Comparison of ENCODE assay signal across 34 cellular contexts in the genomic region with DNA sequence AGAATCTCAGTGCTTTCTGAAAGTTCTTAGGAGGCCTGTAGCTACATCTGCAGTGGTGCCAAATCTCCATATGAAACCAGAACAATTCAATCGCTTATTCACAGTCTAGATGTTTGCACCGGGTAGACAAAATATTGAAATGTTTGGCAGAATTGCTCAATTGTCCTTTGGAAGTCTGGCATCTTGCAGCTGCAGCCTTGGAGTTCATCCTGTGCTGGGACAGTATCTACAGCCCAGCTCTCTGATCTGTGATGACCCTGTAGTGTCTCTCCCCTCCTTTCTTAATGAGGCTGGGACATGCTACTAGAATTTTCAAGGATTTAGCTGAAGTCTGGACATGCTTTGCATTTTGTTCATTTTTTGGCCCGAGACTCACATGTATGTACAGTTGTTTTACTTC.
A peak's percentile ranks its signal among the peaks of the same experiment; 100 is the strongest.
DNase-seq lines count a peak whose midpoint lies in the region; ATAC-seq and TF ChIP-seq lines count a peak whose summit lies in the region.
"Had no signal": no experiment of that assay in that cellular context is flagged by ENCODE, and none has a peak within 500 bp of the region (broad histone marks: within the 10 kb centered on the region; RNA-seq: fewer than 3 reads in every experiment).

No MANE protein-coding gene starts in this region.

- peaks cover 52% of the 10 kb centered on the region for H3K4me1 Mint-ChIP-seq in chondrocyte (ENCODE audit: low read depth)
- H3K4me1 Mint-ChIP-seq: activated CD4-positive, alpha-beta T cell treated with anti-CD3 and anti-CD28 coated beads, Interleukin-2, amount 10 ng/mL, durations not matched to agents 24 days and 14 days; activated CD8-positive, alpha-beta memory T cell treated with anti-CD3 and anti-CD28 coated beads, Interleukin-2, amount 10 ng/mL, durations not matched to agents 7 days and 5 days; neural progenitor cell; stimulated activated memory B cell treated with anti-CD40 and anti-IgM and Interleukin-4, amounts not matched to agents 10 μg/mL and 1 μg/mL and 100 μg/mL, for 72 hours had no signal

- peak overlapping the region; percentile 3 for H3K27ac Mint-ChIP-seq in chondrocyte (ENCODE audit: unreplicated experiment)
- H3K27ac Mint-ChIP-seq: activated CD4-positive, alpha-beta T cell treated with anti-CD3 and anti-CD28 coated beads, Interleukin-2, amount 10 ng/mL, durations not matched to agents 24 days and 14 days; activated CD8-positive, alpha-beta memory T cell treated with anti-CD3 and anti-CD28 coated beads, Interleukin-2, amount 10 ng/mL, durations not matched to agents 7 days and 5 days; activated T-cell treated with anti-CD3 and anti-CD28 coated beads, Interleukin-2, amount 50 U/mL, for 72 hours; CD8-positive, alpha-beta T cell; dendritic cell treated with granulocyte-macrophage colony-stimulating factor and Interleukin-4, amounts not matched to agents 40 ng/mL and 50 ng/mL, for 4 days; neural progenitor cell; stimulated activated memory B cell treated with anti-CD40 and anti-IgM and Interleukin-4, amounts not matched to agents 10 μg/mL and 1 μg/mL and 100 μg/mL, for 72 hours had no signal

- ATAC-seq in left lobe of liver = peak; percentile 32
- ATAC-seq: activated CD8-positive, alpha-beta memory T cell treated with anti-CD3 and anti-CD28 coated beads, Interleukin-2, amount 10 ng/mL, durations not matched to agents 7 days and 5 days; activated T-cell treated with anti-CD3 and anti-CD28 coated beads, Interleukin-2, amount 50 U/mL, for 72 hours; CD8-positive, alpha-beta T cell; stimulated activated memory B cell treated with anti-CD40 and anti-IgM and Interleukin-4, amounts not matched to agents 10 μg/mL and 1 μg/mL and 100 μg/mL, for 72 hours had no signal

- H3K4me3 ChIP-seq in breast epithelium = no peak overlapping the region
- H3K4me3 ChIP-seq: esophagus squamous epithelium, MG63, neural progenitor cell, Peyer's patch, right atrium auricular region, uterus had no signal

- no peaks in the 10 kb centered on the region for H3K27me3 Mint-ChIP-seq in chondrocyte (ENCODE audit: low read depth)
- H3K27me3 Mint-ChIP-seq: activated CD4-positive, alpha-beta T cell treated with anti-CD3 and anti-CD28 coated beads, Interleukin-2, amount 10 ng/mL, durations not matched to agents 24 days and 14 days; activated CD8-positive, alpha-beta memory T cell treated with anti-CD3 and anti-CD28 coated beads, Interleukin-2, amount 10 ng/mL, durations not matched to agents 7 days and 5 days; dendritic cell treated with granulocyte-macrophage colony-stimulating factor and Interleukin-4, amounts not matched to agents 40 ng/mL and 50 ng/mL, for 4 days had no signal

- peak overlapping the region in 1 of 2 donors; percentile 3 for H3K27ac ChIP-seq in breast epithelium
- H3K27ac ChIP-seq: neural progenitor cell, parathyroid adenoma, Peyer's patch, right atrium auricular region, WERI-Rb-1 had no signal

- intact Hi-C loops in breast epithelium (cut with DNase I; ENCODE audit: low total_unique reads) = no loop called here

- H3K36me3 Mint-ChIP-seq in chondrocyte (ENCODE audit: low read depth) = no peaks in the 10 kb centered on the region
- H3K36me3 Mint-ChIP-seq: activated CD8-positive, alpha-beta memory T cell treated with anti-CD3 and anti-CD28 coated beads, Interleukin-2, amount 10 ng/mL, durations not matched to agents 7 days and 5 days; CD8-positive, alpha-beta T cell; neural progenitor cell; stimulated activated memory B cell treated with anti-CD40 and anti-IgM and Interleukin-4, amounts not matched to agents 10 μg/mL and 1 μg/mL and 100 μg/mL, for 72 hours had no signal

- TF ChIP-seq CTCF in chondrocyte (IDR thresholded peaks at IDR 0.05) (no peak), breast epithelium (IDR thresholded peaks at IDR 0.05) (no peak)

- no peaks in the 10 kb centered on the region for H3K27me3 ChIP-seq in breast epithelium
- H3K27me3 ChIP-seq: esophagus squamous epithelium, MG63, neural progenitor cell, Peyer's patch, right atrium auricular region, uterus had no signal

- no peaks in the 10 kb centered on the region for H3K9me3 Mint-ChIP-seq in chondrocyte (ENCODE audit: low read depth)
- H3K9me3 Mint-ChIP-seq: CD8-positive, alpha-beta T cell; neural progenitor cell; stimulated activated memory B cell treated with anti-CD40 and anti-IgM and Interleukin-4, amounts not matched to agents 10 μg/mL and 1 μg/mL and 100 μg/mL, for 72 hours had no signal

- H3K9me3 ChIP-seq in breast epithelium = no peaks in the 10 kb centered on the region
- H3K9me3 ChIP-seq: esophagus squamous epithelium, MG63, Peyer's patch, right atrium auricular region, uterus had no signal

- no peaks in the 10 kb centered on the region for H3K4me1 ChIP-seq in breast epithelium
- H3K4me1 ChIP-seq: neural progenitor cell, parathyroid adenoma, Peyer's patch, uterus had no signal

- TF ChIP-seq POLR2A in breast epithelium (IDR thresholded peaks at IDR 0.05) = no peak

- H3K36me3 ChIP-seq in breast epithelium = no peaks in the 10 kb centered on the region
- H3K36me3 ChIP-seq: esophagus squamous epithelium, MG63, neural progenitor cell, Peyer's patch, right atrium auricular region, uterus, WERI-Rb-1 had no signal

- DNase-seq in EH (ENCODE audit: low read depth) = peak; percentile 69
- DNase-seq in chondrocyte (ENCODE audit: low spot score) = no peak
- no peak for DNase-seq in left lobe of liver (ENCODE audit: low spot score)
- DNase-seq in superior temporal gyrus (ENCODE audit: extremely low spot score) = peak; percentile 32
- no peak for DNase-seq in SHP77 treated with DMSO at 0.1 percent for 48 hours (lab: John Stamatoyannopoulos, UW)
- DNase-seq in activated T-cell treated with anti-CD3 and anti-CD28 coated beads, Interleukin-2, amount 50 U/mL, for 48 hours = no peak
- DNase-seq in NCI-H187 (lab: John Stamatoyannopoulos, UW) = no peak
- DNase-seq in breast epithelium (ENCODE audit: low spot score in 2 of 2) = no peak
- DNase-seq: activated CD4-positive, alpha-beta T cell treated with anti-CD3 and anti-CD28 coated beads, Interleukin-2, amount 10 ng/mL, durations not matched to agents 24 days and 14 days; activated CD8-positive, alpha-beta memory T cell treated with anti-CD3 and anti-CD28 coated beads, Interleukin-2, amount 10 ng/mL, durations not matched to agents 7 days and 5 days; activated naive CD4-positive, alpha-beta T cell treated with Interleukin-2 at 50 U/mL for 16 hours; activated T-cell treated with anti-CD3 and anti-CD28 coated beads, Interleukin-2, amount 50 U/mL, for 72 hours; CD8-positive, alpha-beta T cell; DMS153; esophagus squamous epithelium; H7; KG1; kidney; MG63; NCI-H2029 treated with DMSO at 0.1 percent for 48 hours; NCI-H2227 treated with DMSO at 0.1 percent for 48 hours; NCI-H526 treated with DMSO at 0.1 percent for 48 hours; Peyer's patch; SIG-M5; stimulated activated CD4-positive, alpha-beta T cell treated with anti-CD3 and anti-CD28 coated beads, Interleukin-2, amount 100 ng/mL, for 48 hours; substantia nigra; T-helper 9 cell; uterus; WERI-Rb-1 had no signal

- no peak overlapping the region for H3K4me3 Mint-ChIP-seq in chondrocyte (ENCODE audit: unreplicated experiment)
- H3K4me3 Mint-ChIP-seq: activated CD4-positive, alpha-beta T cell treated with anti-CD3 and anti-CD28 coated beads, Interleukin-2, amount 10 ng/mL, durations not matched to agents 24 days and 14 days; activated CD8-positive, alpha-beta memory T cell treated with anti-CD3 and anti-CD28 coated beads, Interleukin-2, amount 10 ng/mL, durations not matched to agents 7 days and 5 days; activated T-cell treated with anti-CD3 and anti-CD28 coated beads, Interleukin-2, amount 50 U/mL, for 72 hours; CD8-positive, alpha-beta T cell; dendritic cell treated with granulocyte-macrophage colony-stimulating factor and Interleukin-4, amounts not matched to agents 40 ng/mL and 50 ng/mL, for 4 days; neural progenitor cell; stimulated activated memory B cell treated with anti-CD40 and anti-IgM and Interleukin-4, amounts not matched to agents 10 μg/mL and 1 μg/mL and 100 μg/mL, for 72 hours had no signal

Comparison
In these comparisons a context has a peak if more than half of its experiments do, and no peak if none do; other contexts are left out.
1. DNase-seq: peak in EH (single experiment) and superior temporal gyrus (single experiment); none in chondrocyte (single experiment), left lobe of liver (single experiment), SHP77 treated with DMSO at 0.1 percent for 48 hours (single experiment), activated T-cell treated with anti-CD3 and anti-CD28 coated beads, Interleukin-2, amount 50 U/mL, for 48 hours (0 of 2), NCI-H187 (0 of 2) and breast epithelium (0 of 2).